In the genomic region with DNA sequence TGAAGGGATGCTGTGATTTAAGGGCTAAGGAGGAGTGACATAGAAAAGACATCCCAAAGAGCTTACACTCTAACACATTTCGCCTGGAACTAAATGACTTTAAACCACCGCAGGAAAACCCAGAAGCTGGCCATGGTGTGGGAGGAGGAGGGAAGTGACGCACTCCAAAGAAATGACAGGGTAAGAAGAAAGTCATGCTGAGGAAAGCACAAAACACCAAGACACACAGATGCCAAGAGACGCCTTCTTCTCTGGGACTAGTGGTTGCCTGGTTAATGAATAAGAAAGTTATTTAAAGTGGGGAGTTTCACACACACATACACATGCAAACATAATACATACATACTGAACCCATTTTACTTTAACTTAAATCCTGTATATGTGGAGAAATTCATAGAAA, we compare ENCODE assay signal across 15 cellular contexts.
DNase-seq lines count a peak whose midpoint lies in the region; ATAC-seq, FAIRE-seq and TF ChIP-seq lines count a peak whose summit lies in the region.
"Had no signal": no experiment of that assay in that cellular context is flagged by ENCODE, and none has a peak within 500 bp of the region (broad histone marks: within the 10 kb centered on the region; RNA-seq: fewer than 3 reads in every experiment).

No MANE protein-coding gene starts in this region.

- H3K27ac ChIP-seq in AG04450 (ENCODE audit: low read depth, low read length) (no peak overlapping the region), hepatocyte (no peak overlapping the region)
- H3K27ac ChIP-seq: BLaER1 treated with 17β-estradiol and CSF1 and Interleukin-3, amounts not matched to agents 10 nM and 100 nM had no signal

- no peak overlapping the region for H3K4me2 ChIP-seq in hepatocyte
- H3K4me2 ChIP-seq: BLaER1 treated with 17β-estradiol and CSF1 and Interleukin-3, amounts not matched to agents 10 nM and 100 nM had no signal

- H4K20me1 ChIP-seq in hepatocyte (ENCODE audit: insufficient read depth, poor library complexity, severe bottlenecking) = no peaks in the 10 kb centered on the region

- H3K4me1 ChIP-seq in hepatocyte (ENCODE audit: insufficient read depth) = no peaks in the 10 kb centered on the region

- peak; percentile 68 for FAIRE-seq in RCC 7860 (lab: Jason Lieb, UNC)
- FAIRE-seq: frontal cortex had no signal

- H2AFZ ChIP-seq in hepatocyte = no peak overlapping the region

- TF ChIP-seq CTCF in AG04450 (IDR thresholded peaks at IDR 0.05; ENCODE audit: low read depth, low read length) (no peak), fibroblast of the aortic adventitia (IDR thresholded peaks at IDR 0.05; ENCODE audit: insufficient read depth, low read length) (no peak), hepatocyte (IDR thresholded peaks at IDR 0.05; ENCODE audit: poor library complexity) (no peak)

- no peaks in the 10 kb centered on the region for H3K9me3 ChIP-seq in AG04450 (ENCODE audit: control insufficient read depth, insufficient read depth, low read length)
- H3K9me3 ChIP-seq in hepatocyte (ENCODE audit: low read depth) = no peaks in the 10 kb centered on the region
- H3K9me3 ChIP-seq: BLaER1 treated with 17β-estradiol and CSF1 and Interleukin-3, amounts not matched to agents 10 nM and 100 nM had no signal

- H3K4me3 ChIP-seq in AG04450 (ENCODE audit: low read depth, low read length) = no peak overlapping the region
- H3K4me3 ChIP-seq in fibroblast of the aortic adventitia (ENCODE audit: low read depth, low read length) = no peak overlapping the region
- H3K4me3 ChIP-seq in hepatocyte = no peak overlapping the region
- H3K4me3 ChIP-seq: BLaER1 treated with 17β-estradiol and CSF1 and Interleukin-3, amounts not matched to agents 10 nM and 100 nM had no signal

- DNase-seq in AG04450 (ENCODE audit: low read depth, low spot score) (peak; percentile 18), RCC 7860 (ENCODE audit: low spot score) (peak; percentile 71), fibroblast of the aortic adventitia (ENCODE audit: low read depth) (peak; percentile 53), hepatocyte (ENCODE audit: low spot score) (no peak), SHP77 (lab: John Stamatoyannopoulos, UW) (no peak)
- DNase-seq: activated CD4-positive, CD25-positive, alpha-beta regulatory T cell treated with anti-CD3 and anti-CD28 coated beads, Interleukin-2, amount 50 U/mL, for 72 hours; left colon; NCI-H1436 had no signal

- POLR2A ChIA-PET in AG04450 (lab: Yijun Ruan, JAX) = no interaction called here

- H3K27me3 ChIP-seq in AG04450 (ENCODE audit: control insufficient read depth, insufficient read depth, low read length) (peaks cover 3% of the 10 kb centered on the region), hepatocyte (no peaks in the 10 kb centered on the region)
- H3K27me3 ChIP-seq: BLaER1 treated with 17β-estradiol and CSF1 and Interleukin-3, amounts not matched to agents 10 nM and 100 nM had no signal

- CTCF ChIA-PET in AG04450 (lab: Charles Lee) = no interaction called here

- 72% methylated on average over 4 of the region's 4 CpGs for WGBS in hepatocyte (ENCODE audit: low lambda C conversion rate, missing lambda C conversion rate)

- no peaks in the 10 kb centered on the region for H3K9me2 ChIP-seq in hepatocyte (replicated peaks; ENCODE audit: insufficient read depth)

- no peaks in the 10 kb centered on the region for H3K79me2 ChIP-seq in hepatocyte

- ATAC-seq in GM21619 (IDR thresholded peaks at IDR 0.05; ENCODE audit: unreplicated experiment) = peak; percentile 60
- no peak for ATAC-seq in GM21528 (IDR thresholded peaks at IDR 0.05; ENCODE audit: low FRiP score, unreplicated experiment)
- ATAC-seq in GM18870 (IDR thresholded peaks at IDR 0.05; ENCODE audit: unreplicated experiment) = no peak
- ATAC-seq: left colon; natural killer cell treated with Interleukin-12 subunit alpha and Interleukin-12 subunit beta and Interleukin-15 and Interleukin-18, amount 100 ng/mL, for 72 hours; SK-N-SH treated with all-trans-retinoic acid at 6 μM for 48 hours had no signal

- H3K36me3 ChIP-seq in hepatocyte (replicated peaks; ENCODE audit: insufficient read depth, low read depth) = no peaks in the 10 kb centered on the region
- H3K36me3 ChIP-seq: BLaER1 treated with 17β-estradiol and CSF1 and Interleukin-3, amounts not matched to agents 10 nM and 100 nM had no signal

Comparison
In these comparisons a context has a peak if more than half of its experiments do, and no peak if none do; other contexts are left out.
1. DNase-seq: peak in AG04450 (single experiment), RCC 7860 (single experiment) and fibroblast of the aortic adventitia (single experiment); none in hepatocyte (single experiment) and SHP77 (0 of 2).